18 cellular contexts compared by ENCODE assay signal in genomic region chr12:71393625-71394024, GRCh38. TPM values are rescaled to one million over a fixed set of nuclear protein-coding genes. Genes with fewer than 3 reads are reported as not detected.
A peak's percentile ranks its signal among the peaks of the same experiment; 100 is the strongest.
DNase-seq lines count a peak whose midpoint lies in the region; ATAC-seq, FAIRE-seq and TF ChIP-seq lines count a peak whose summit lies in the region.
"Had no signal": no experiment of that assay in that cellular context is flagged by ENCODE, and none has a peak within 500 bp of the region (broad histone marks: within the 10 kb centered on the region; RNA-seq: fewer than 3 reads in every experiment).

No MANE protein-coding gene starts in this region.

- RAD21 ChIA-PET in HCT116 (lab: Charles Lee; ENCODE audit: low non-redundant PET in 1 of 2, low total read pairs in 2 of 2, uncharacterized antibody in 2 of 2, unreplicated experiment in 2 of 2): no interaction called here

- TF ChIP-seq CTCF in HCT116 (IDR thresholded peaks at IDR 0.05 in 2 of 3, conservative IDR thresholded peaks at IDR 0.05 in 1 of 3; ENCODE audit: borderline replicate concordance in 1 of 3, insufficient read depth in 1 of 3, low read depth in 2 of 3, low read length in 2 of 3): no peak
- TF ChIP-seq CTCF in Panc1 (IDR thresholded peaks at IDR 0.05): no peak
- TF ChIP-seq CTCF in K562 (IDR thresholded peaks at IDR 0.05 in 2 of 3, conservative IDR thresholded peaks at IDR 0.05 in 1 of 3; ENCODE audit: insufficient read depth in 2 of 3, low read depth in 1 of 3, low read length in 3 of 3): no peak
- no peak for TF ChIP-seq CTCF in colonic mucosa (IDR thresholded peaks at IDR 0.05)
- no peak for TF ChIP-seq CTCF in left ventricle myocardium inferior (IDR thresholded peaks at IDR 0.05; ENCODE audit: borderline replicate concordance)

- H3K27ac ChIP-seq in HCT116 (ENCODE audit: low read depth, low read length) (no peak overlapping the region), Panc1 (ENCODE audit: low read length) (peak overlapping the region; percentile 52; the same call in 1 of the 2 replicates), K562 (ENCODE audit: extremely low read depth, low read depth, low read length) (no peak overlapping the region), colonic mucosa (no peak overlapping the region), left ventricle myocardium inferior (replicated peaks) (no peak overlapping the region)
- H3K27ac ChIP-seq: A549, C4-2B, HL-60 had no signal

- CTCF ChIA-PET in HCT116 (lab: Charles Lee): interaction anchor here (1.4 to 1.9 kb wide), 2 partner anchors 11 to 157 kb away, joined by 4 to 13 read pairs; no protein-coding TSS in a partner anchor
- CTCF ChIA-PET in Panc1 (lab: Charles Lee): no interaction called here
- CTCF ChIA-PET in K562 (lab: Yijun Ruan, JAX; ENCODE audit: low intra/inter-chr PET ratio): no interaction called here

- FAIRE-seq in K562 (lab: Jason Lieb, UNC): no peak
- FAIRE-seq: A549, D721Med had no signal

- TF ChIP-seq POLR2A in HCT116 (IDR thresholded peaks at IDR 0.05; ENCODE audit: borderline replicate concordance, extremely low read depth, insufficient read depth, insufficient read length) (no peak), K562 (conservative IDR thresholded peaks at IDR 0.05) (no peak)

- no peaks in the 10 kb centered on the region for H3K9me1 ChIP-seq in K562 (ENCODE audit: control insufficient read depth, insufficient read depth, low read length)

- no peak overlapping the region for H3K4me3 ChIP-seq in HCT116 (replicated peaks in 1 of 2; ENCODE audit: low read depth in 1 of 2, low read length in 2 of 2)
- H3K4me3 ChIP-seq in Panc1 (ENCODE audit: low read depth in 2 of 2, low read length in 2 of 2): no peak overlapping the region
- no peak overlapping the region for H3K4me3 ChIP-seq in K562
- H3K4me3 ChIP-seq in colonic mucosa: no peak overlapping the region
- H3K4me3 ChIP-seq in left ventricle myocardium inferior: no peak overlapping the region
- H3K4me3 ChIP-seq: A549, HAP-1 had no signal

- H3K27me3 ChIP-seq in HCT116 (ENCODE audit: insufficient read depth, low read length) (no peaks in the 10 kb centered on the region), Panc1 (ENCODE audit: control insufficient read depth, insufficient read depth, low read length) (no peaks in the 10 kb centered on the region), K562 (ENCODE audit: control insufficient read depth in 2 of 2, insufficient read depth in 2 of 2, low read length in 2 of 2) (no peaks in the 10 kb centered on the region), colonic mucosa (no peaks in the 10 kb centered on the region), left ventricle myocardium inferior (ENCODE audit: low read depth) (no peaks in the 10 kb centered on the region)

- no peak for DNase-seq in HCT116 (ENCODE audit: low read depth, low spot score)
- DNase-seq in Panc1 (ENCODE audit: low read depth, low spot score): no peak
- peak in 2 of 4 experiments; percentile 9 to 15 for DNase-seq in K562 (ENCODE audit: extremely low read depth in 1 of 4, low spot score in 3 of 4)
- no peak for DNase-seq in colonic mucosa
- no peak for DNase-seq in left ventricle myocardium inferior
- DNase-seq in activated CD4-positive, alpha-beta T cell treated with anti-CD3 and anti-CD28 coated beads for 1 hour: no peak
- DNase-seq: AML-193; Caco-2; CD4-positive, alpha-beta T cell; GDM1; GOT3; KBM-7 had no signal

- H3K4me1 ChIP-seq in HCT116 (ENCODE audit: control insufficient read depth in 1 of 2, insufficient read depth in 2 of 2, low read length in 2 of 2) (peaks cover 0 to 11% of the 10 kb centered on the region in 2 experiments; a peak in 2 of 4 replicates), Panc1 (ENCODE audit: control insufficient read depth, insufficient read depth, low read length) (no peaks in the 10 kb centered on the region; the same call in 1 of the 2 replicates), K562 (replicated peaks in 1 of 2; ENCODE audit: control insufficient read depth in 2 of 2, insufficient read depth in 2 of 2, low read length in 2 of 2) (peaks cover 0 to 10% of the 10 kb centered on the region in 2 experiments; a peak in 2 of 5 replicates), colonic mucosa (no peaks in the 10 kb centered on the region), left ventricle myocardium inferior (no peaks in the 10 kb centered on the region)
- H3K4me1 ChIP-seq: Caco-2 had no signal

- TF ChIP-seq RAD21 in HCT116 (IDR thresholded peaks at IDR 0.05; ENCODE audit: low read depth) (no peak), K562 (CRISPR knock-in tag; conservative IDR thresholded peaks at IDR 0.05 in 1 of 2, IDR thresholded peaks at IDR 0.05 in 1 of 2) (no peak)

- BruUV-seq in HCT116 (replicated peaks; lab: Mats Ljungman, UMichigan): no TSS peak
- no TSS peak for BruUV-seq in Panc1 (replicated peaks; lab: Mats Ljungman, UMichigan)
- no TSS peak for BruUV-seq in K562 (replicated peaks; lab: Mats Ljungman, UMichigan)

- no peaks in the 10 kb centered on the region for H3K9me2 ChIP-seq in HCT116 (ENCODE audit: insufficient read depth)

- no peak for TF ChIP-seq EP300 in K562 (IDR thresholded peaks at IDR 0.05; ENCODE audit: low read length)

- no peaks in the 10 kb centered on the region for H3K79me2 ChIP-seq in HCT116 (ENCODE audit: insufficient read depth, low read length)
- no peaks in the 10 kb centered on the region for H3K79me2 ChIP-seq in K562 (ENCODE audit: control insufficient read depth, insufficient read depth, low read length)

- intact Hi-C loops in HCT116 (cut with micrococcal nuclease): no loop called here
- intact Hi-C loops in Panc1 (cut with micrococcal nuclease; ENCODE audit: unreplicated experiment): loop anchor here (5.0 to 10.0 kb wide), 2 partner anchors 176 to 659 kb away; no protein-coding TSS in a partner anchor
- intact Hi-C loops in K562 (cut with micrococcal nuclease): no loop called here
- intact Hi-C loops in colonic mucosa (cut with DNase I): no loop called here
- intact Hi-C loops in left ventricle myocardium inferior (cut with micrococcal nuclease): no loop called here

- in situ Hi-C loops in Panc1 (cut with HindIII; ENCODE audit: low pct_unique_long_range_greater_than_20kb, low sequenced_read_pairs) (no loop called here), K562 (cut with MboI) (loop anchor here (10.0 kb wide), 1 partner anchor 169 kb away; no protein-coding TSS in a partner anchor)

- H2AFZ ChIP-seq in HCT116 (ENCODE audit: low read depth, low read length, poor library complexity, severe bottlenecking) (peak overlapping the region; percentile 99), K562 (ENCODE audit: low read depth, low read length) (peak overlapping the region; percentile 38)

- no peak overlapping the region for H3K4me2 ChIP-seq in HCT116 (ENCODE audit: low read length)
- no peak overlapping the region for H3K4me2 ChIP-seq in K562 (ENCODE audit: insufficient read depth, low read length)

- 34% methylated on average over 4 of the region's 4 CpGs for WGBS in K562 (ENCODE audit: insufficient coverage, low coverage, missing lambda C conversion rate)

- no peaks in the 10 kb centered on the region for H3K36me3 ChIP-seq in HCT116 (ENCODE audit: control insufficient read depth in 1 of 2, insufficient read depth in 2 of 2, low read length in 2 of 2)
- H3K36me3 ChIP-seq in Panc1 (ENCODE audit: control insufficient read depth, insufficient read depth, low read length): no peaks in the 10 kb centered on the region
- H3K36me3 ChIP-seq in K562 (ENCODE audit: control insufficient read depth, insufficient read depth, low read length): no peaks in the 10 kb centered on the region
- no peaks in the 10 kb centered on the region for H3K36me3 ChIP-seq in colonic mucosa
- no peaks in the 10 kb centered on the region for H3K36me3 ChIP-seq in left ventricle myocardium inferior
- H3K36me3 ChIP-seq: HAP-1 had no signal

- H3K9me3 ChIP-seq in HCT116 (ENCODE audit: control insufficient read depth in 1 of 2, insufficient read depth in 1 of 2, low read depth in 1 of 2, low read length in 2 of 2) (no peaks in the 10 kb centered on the region), Panc1 (ENCODE audit: control insufficient read depth, insufficient read depth, low read depth, low read length) (no peaks in the 10 kb centered on the region), K562 (replicated peaks; ENCODE audit: control insufficient read depth, insufficient read depth, low read depth, low read length) (no peaks in the 10 kb centered on the region; the same call in 1 of the 2 replicates), colonic mucosa (no peaks in the 10 kb centered on the region), left ventricle myocardium inferior (replicated peaks) (no peaks in the 10 kb centered on the region)
- H3K9me3 ChIP-seq: A549, HAP-1 had no signal

- ATAC-seq in HCT116 (no peak), Panc1 (no peak), K562 (peak; percentile 51; the same call in 1 of the 3 replicates)
- ATAC-seq: A549 had no signal

- H4K20me1 ChIP-seq in HCT116 (ENCODE audit: insufficient read depth) (no peaks in the 10 kb centered on the region), K562 (replicated peaks; ENCODE audit: control insufficient read depth, insufficient read depth, low read length) (no peaks in the 10 kb centered on the region)

- no peak overlapping the region for H3K9ac ChIP-seq in HCT116 (ENCODE audit: low read length)
- H3K9ac ChIP-seq in K562 (ENCODE audit: insufficient read depth in 1 of 2, low read depth in 2 of 2, low read length in 2 of 2): no peak overlapping the region
- no peak overlapping the region for H3K9ac ChIP-seq in colonic mucosa (ENCODE audit: low read depth in 2 of 2, low read length in 2 of 2)

- POLR2A ChIA-PET in HCT116 (lab: Charles Lee): no interaction called here
- POLR2A ChIA-PET in Panc1 (lab: Charles Lee): no interaction called here
- POLR2A ChIA-PET in K562 (lab: Yijun Ruan, JAX): interaction anchor here (1.7 kb wide), 1 partner anchor 8 kb away, joined by 7 read pairs; no protein-coding TSS in a partner anchor

RNA-seq across cellular contexts. Expression of gene LGR5, which starts 46.0 kb away (rescaled TPM):
- not detected for total RNA-seq in HCT116 (2021; ENCODE audit: unreplicated experiment)
- polyA plus RNA-seq in HCT116 (2012): not detected in 2 replicates
- 1.9 TPM for total RNA-seq in Panc1 (2021; ENCODE audit: unreplicated experiment)
- polyA plus RNA-seq in Panc1 (2012; ENCODE audit: insufficient read length): 0.69 TPM
- total RNA-seq in K562 (2011; cell fraction: chromatin; rRNA removed; ENCODE audit: low replicate concordance): not detected in 2 replicates
- not detected in 2 replicates for total RNA-seq in K562 (2011; cell fraction: nucleolus; rRNA removed)
- total RNA-seq in K562 (2011; cell fraction: nucleoplasm; rRNA removed): not detected in 2 replicates
- not detected in 2 replicates for total RNA-seq in K562 (2014; rRNA removed)
- total RNA-seq in K562 (2014; rRNA removed; fragmentation: Illumina TruSeq; extraction: Trizol): not detected in 2 replicates
- not detected in 2 replicates for total RNA-seq in K562 (2015; rRNA removed; fragmentation: Illumina TruSeq; extraction: Trizol)
- total RNA-seq in K562 (2021): not detected in 2 replicates
- polyA plus RNA-seq in K562 (2011; rRNA removed): not detected in 2 replicates
- not detected in 2 replicates for polyA plus RNA-seq in K562 (2011; cell fraction: cytosol; rRNA removed)
- not detected in 2 replicates for polyA plus RNA-seq in K562 (2011; cell fraction: nucleus; rRNA removed)
- polyA plus RNA-seq in K562 (2012): not detected in 2 replicates
- not detected in 2 replicates for polyA plus RNA-seq in K562 (2014; fragmentation: Illumina TruSeq; extraction: Trizol)
- not detected for polyA plus RNA-seq in K562 (2014; fragmentation: Nextera tagmentation; extraction: Ambion mirVana)
- polyA plus RNA-seq in K562 (2014; rRNA removed): not detected in 2 replicates
- polyA minus RNA-seq in K562 (2011; rRNA and poly(A)+ RNA removed): not detected in 2 replicates
- polyA minus RNA-seq in K562 (2011; cell fraction: cytosol; rRNA and poly(A)+ RNA removed): not detected in 2 replicates
- polyA minus RNA-seq in K562 (2011; cell fraction: nucleus; rRNA and poly(A)+ RNA removed): not detected in 2 replicates
- 1 to 10 TPM; 4.5 to 5.0 TPM for total RNA-seq in colonic mucosa
- not detected for total RNA-seq in left ventricle myocardium inferior
- total RNA-seq: CD4-positive, alpha-beta T cell; HT1080 had no signal
- polyA plus RNA-seq: A549 had no signal
